ENCODE assay signal across 8 cellular contexts in genomic region chr15:75455424-75455981, GRCh38. TPM values are rescaled to one million over a fixed set of nuclear protein-coding genes. Genes with fewer than 3 reads are reported as not detected.
DNase-seq lines count a peak whose midpoint lies in the region; ATAC-seq and TF ChIP-seq lines count a peak whose summit lies in the region.

No MANE protein-coding gene starts in this region.

- H3K4me3 ChIP-seq in cardiac fibroblast (replicated peaks in 1 of 2; ENCODE audit: low read depth in 2 of 2, low read length in 2 of 2) (peak overlapping the region; percentile 87 to 94), smooth muscle cell (peak overlapping the region; percentile 94)

- H3K27me3 ChIP-seq in smooth muscle cell (ENCODE audit: low read depth): no peaks in the 10 kb centered on the region

- peak overlapping the region; percentile 98 for H3K4me2 ChIP-seq in smooth muscle cell

- DNase-seq in NCI-H524 (lab: John Stamatoyannopoulos, UW) (peak; percentile 50 to 77), NCI-H524 treated with DMSO at 0.1 percent for 48 hours (lab: John Stamatoyannopoulos, UW) (no peak), NCI-H2196 treated with DMSO at 0.1 percent for 48 hours (lab: John Stamatoyannopoulos, UW; ENCODE audit: unreplicated experiment) (peak; percentile 36), cardiac fibroblast (ENCODE audit: low read depth in 2 of 2) (peak; percentile 77 to 84), immature natural killer cell (peak; percentile 80 to 85 (median 82)), smooth muscle cell (lab: John Stamatoyannopoulos, UW; ENCODE audit: unreplicated experiment) (peak; percentile 80)
- DNase-seq in activated CD4-positive, CD25-positive, alpha-beta regulatory T cell (lab: John Stamatoyannopoulos, UW): peak; percentile 73 to 80 (median 74)

- peak overlapping the region; percentile 80 for H2AFZ ChIP-seq in smooth muscle cell (ENCODE audit: low read depth)

- TF ChIP-seq CTCF in cardiac fibroblast (IDR thresholded peaks at IDR 0.05; ENCODE audit: low read depth, low read length) (no peak), smooth muscle cell (IDR thresholded peaks at IDR 0.05; ENCODE audit: borderline replicate concordance, insufficient read depth, poor library complexity, severe bottlenecking) (no peak)

- no peak for ATAC-seq in HG03135 (IDR thresholded peaks at IDR 0.05; ENCODE audit: unreplicated experiment)

- peak overlapping the region; percentile 94 for H3K9ac ChIP-seq in smooth muscle cell (ENCODE audit: low read depth)

- H3K36me3 Mint-ChIP-seq in immature natural killer cell: no peaks in the 10 kb centered on the region

- WGBS in smooth muscle cell (ENCODE audit: low lambda C conversion rate): under 1% methylated on average over 48 of the region's 48 CpGs

- no peaks in the 10 kb centered on the region for H3K79me2 ChIP-seq in smooth muscle cell (ENCODE audit: low read depth)

- peaks cover 17% of the 10 kb centered on the region for H3F3A ChIP-seq in smooth muscle cell (ENCODE audit: low read depth)

- peaks cover 25 to 29% of the 10 kb centered on the region in 2 donors for H3K4me1 Mint-ChIP-seq in immature natural killer cell

- peak overlapping the region; percentile 91 to 100 (median 95) for H3K4me3 Mint-ChIP-seq in immature natural killer cell

- peaks cover 7% of the 10 kb centered on the region for H3K4me1 ChIP-seq in smooth muscle cell (ENCODE audit: low read depth)

- H3K36me3 ChIP-seq in smooth muscle cell (ENCODE audit: low read depth): no peaks in the 10 kb centered on the region

- no peaks in the 10 kb centered on the region for H3K9me3 Mint-ChIP-seq in immature natural killer cell

- H3K27me3 Mint-ChIP-seq in immature natural killer cell (ENCODE audit: low read depth in 3 of 3): peaks cover 15 to 34% (median 21%) of the 10 kb centered on the region in 3 donors

- H3K9me3 ChIP-seq in smooth muscle cell (replicated peaks; ENCODE audit: low read depth): no peaks in the 10 kb centered on the region

- H4K20me1 ChIP-seq in smooth muscle cell (ENCODE audit: low read depth): peaks cover 13% of the 10 kb centered on the region

- H3K27ac Mint-ChIP-seq in immature natural killer cell: peak overlapping the region; percentile 80 to 100 (median 87)

- peak overlapping the region; percentile 98 for H3K27ac ChIP-seq in smooth muscle cell (ENCODE audit: low read depth)

RNA-seq across cellular contexts. Expression of gene SIN3A, which starts 4.0 kb away (rescaled TPM):
- 10 to 100 TPM in 2 of 3 donors, 1 to 10 TPM in 1; 8.6 to 21.2 (median 10.3) TPM for polyA plus RNA-seq in immature natural killer cell
- total RNA-seq in smooth muscle cell: 25.5 and 40.7 TPM in 2 replicates
- polyA plus RNA-seq in smooth muscle cell: 12.0 and 12.2 TPM in 2 replicates
